In genomic region chr4:6917445-6918241, GRCh38 we compare ENCODE assay signal across 8 cellular contexts. TPM values are rescaled to one million over a fixed set of nuclear protein-coding genes. Genes with fewer than 3 reads are reported as not detected.
A peak's percentile ranks its signal among the peaks of the same experiment; 100 is the strongest.
DNase-seq lines count a peak whose midpoint lies in the region; ATAC-seq, FAIRE-seq and TF ChIP-seq lines count a peak whose summit lies in the region.

No MANE protein-coding gene starts in this region.

- peak overlapping the region; percentile 78 for H3K4me3 ChIP-seq in CD4-positive, CD25-positive, alpha-beta regulatory T cell (ENCODE audit: low read depth, low read length)
- H3K4me3 ChIP-seq in IMR-90 (ENCODE audit: insufficient read depth, low read depth, low read length) = no peak overlapping the region

- H3K79me1 ChIP-seq in IMR-90 (ENCODE audit: low read depth in 1 of 2, low read length in 2 of 2) = peaks cover 33 to 40% of the 10 kb centered on the region in 2 experiments

- no peak overlapping the region for H2BK120ac ChIP-seq in IMR-90 (ENCODE audit: low read depth, low read length)

- no peak overlapping the region for H4K91ac ChIP-seq in IMR-90 (ENCODE audit: insufficient read depth, low read depth, low read length)

- peak; percentile 30 to 40 for ATAC-seq in CD4-positive, CD25-positive, alpha-beta regulatory T cell (ENCODE audit: low read depth in 2 of 2)
- ATAC-seq in GM19463 (IDR thresholded peaks at IDR 0.05; ENCODE audit: unreplicated experiment) = peak; percentile 74
- peak; percentile 50 for ATAC-seq in IMR-90 (ENCODE audit: low read depth)
- peak; percentile 68 for ATAC-seq in stimulated activated naive CD8-positive, alpha-beta T cell treated with anti-CD3 and anti-CD28 coated beads, Interleukin-15, amount 100 ng/mL, for 72 hours

- no peaks in the 10 kb centered on the region for H3K27me3 Mint-ChIP-seq in CD4-positive, CD25-positive, alpha-beta regulatory T cell
- H3K27me3 Mint-ChIP-seq in MCF 10A (ENCODE audit: insufficient read depth, unreplicated experiment) = no peaks in the 10 kb centered on the region
- no peaks in the 10 kb centered on the region for H3K27me3 Mint-ChIP-seq in stimulated activated naive CD8-positive, alpha-beta T cell treated with anti-CD3 and anti-CD28 coated beads, Interleukin-15, amount 100 ng/mL, for 72 hours

- H3K27me3 ChIP-seq in CD4-positive, CD25-positive, alpha-beta regulatory T cell (ENCODE audit: control insufficient read depth, insufficient read depth, low read length) = no peaks in the 10 kb centered on the region
- no peaks in the 10 kb centered on the region for H3K27me3 ChIP-seq in IMR-90 (ENCODE audit: control insufficient read depth, insufficient read depth, low read length)

- H3K9ac ChIP-seq in IMR-90 (ENCODE audit: low read depth, low read length) = no peak overlapping the region

- peaks cover 26% of the 10 kb centered on the region for H4K20me1 ChIP-seq in IMR-90 (ENCODE audit: insufficient read depth, low read length)

- H3K14ac ChIP-seq in IMR-90 (replicated peaks; ENCODE audit: low read depth, low read length) = no peak overlapping the region

- no peak overlapping the region for H2BK20ac ChIP-seq in IMR-90 (ENCODE audit: low read depth, low read length)

- CTCF ChIA-PET in IMR-90 (lab: Yijun Ruan, JAX) (interaction anchor here (0.9 to 1.3 kb wide), 3 partner anchors 50 to 125 kb away, joined by 3 read pairs; a partner anchor contains a TSS), MCF 10A (lab: Yijun Ruan, JAX) (interaction anchor here (0.6 to 1.0 kb wide), 3 partner anchors 66 to 126 kb away, joined by 3 to 8 read pairs (median 4); no protein-coding TSS in a partner anchor)

- H3K4me2 ChIP-seq in IMR-90 (ENCODE audit: low read depth, low read length) = no peak overlapping the region; the same call in 1 of the 2 replicates

- no peak overlapping the region for H3K18ac ChIP-seq in IMR-90 (ENCODE audit: low read depth, low read length)

- H2BK5ac ChIP-seq in IMR-90 (ENCODE audit: low read depth, low read length, poor library complexity, severe bottlenecking) = no peak overlapping the region

- BruUV-seq in IMR-90 (replicated peaks; lab: Mats Ljungman, UMichigan) = no TSS peak
- BruUV-seq in MCF 10A (replicated peaks; lab: Mats Ljungman, UMichigan) = no TSS peak

- no peak overlapping the region for H2AK9ac ChIP-seq in IMR-90 (replicated peaks; ENCODE audit: low read depth, low read length, poor library complexity)

- TF ChIP-seq RAD21 in IMR-90 (IDR thresholded peaks at IDR 0.05; ENCODE audit: low read length) = peak; percentile 14; the same call in 1 of the 2 replicates

- in situ Hi-C loops in IMR-90 (cut with MboI; ENCODE audit: low sequenced_read_pairs) = no loop called here

- no peaks in the 10 kb centered on the region for H3K9me3 ChIP-seq in CD4-positive, CD25-positive, alpha-beta regulatory T cell (ENCODE audit: control insufficient read depth in 2 of 2, low read length in 2 of 2)
- H3K9me3 ChIP-seq in IMR-90 (ENCODE audit: control insufficient read depth, insufficient read depth, low read length) = no peaks in the 10 kb centered on the region

- intact Hi-C loops in IMR-90 (cut with micrococcal nuclease) (no loop called here), MCF 10A (cut with micrococcal nuclease) (no loop called here)

- no peak overlapping the region for H3K56ac ChIP-seq in IMR-90 (ENCODE audit: extremely low read depth, insufficient read depth, low read length)

- no peak overlapping the region for H2AFZ ChIP-seq in IMR-90 (replicated peaks; ENCODE audit: low read length, poor library complexity)

- no peak overlapping the region for H4K5ac ChIP-seq in IMR-90 (ENCODE audit: low read depth, low read length)

- peaks cover 8% of the 10 kb centered on the region; the same call in 1 of the 2 replicates for H3K9me1 ChIP-seq in IMR-90 (ENCODE audit: insufficient read depth, low read length)

- peak; percentile 33; the same call in 1 of the 2 replicates for TF ChIP-seq CTCF in IMR-90 (conservative IDR thresholded peaks at IDR 0.05; ENCODE audit: low read depth, low read length)
- TF ChIP-seq CTCF in MCF 10A (IDR thresholded peaks at IDR 0.05; ENCODE audit: unreplicated experiment) = no peak

- peak overlapping the region; percentile 82 for H3K27ac ChIP-seq in CD4-positive, CD25-positive, alpha-beta regulatory T cell (ENCODE audit: insufficient read depth, low read length, poor library complexity, severe bottlenecking)
- H3K27ac ChIP-seq in IMR-90 (ENCODE audit: insufficient read depth, low read length) = no peak overlapping the region

- peak overlapping the region in 1 of 2 experiments; percentile 12; a peak in 1 of 4 replicates for H4K8ac ChIP-seq in IMR-90 (ENCODE audit: low read depth in 2 of 2, low read length in 2 of 2)

- H3K4me1 ChIP-seq in CD4-positive, CD25-positive, alpha-beta regulatory T cell (ENCODE audit: control insufficient read depth, insufficient read depth, low read length, poor library complexity, severe bottlenecking) = peaks cover 72% of the 10 kb centered on the region
- peaks cover 9% of the 10 kb centered on the region; the same call in 1 of the 2 replicates for H3K4me1 ChIP-seq in IMR-90 (ENCODE audit: control insufficient read depth, insufficient read depth, low read length)

- WGBS in IMR-90 (ENCODE audit: extremely low coverage in 2 of 2, insufficient read length in 1 of 2), 2 experiments = no CpG with 5 or more reads among the region's 18 CpGs

- peak overlapping the region; percentile 67 to 97 (median 77) for H3K4me3 Mint-ChIP-seq in CD4-positive, CD25-positive, alpha-beta regulatory T cell
- H3K4me3 Mint-ChIP-seq in MCF 10A (ENCODE audit: unreplicated experiment) = no peak overlapping the region
- H3K4me3 Mint-ChIP-seq in stimulated activated naive CD8-positive, alpha-beta T cell treated with anti-CD3 and anti-CD28 coated beads, Interleukin-15, amount 100 ng/mL, for 72 hours = peak overlapping the region; percentile 74 to 81

- FAIRE-seq in H54 (lab: Jason Lieb, UNC) = no peak

- TF ChIP-seq POLR2A in IMR-90 (IDR thresholded peaks at IDR 0.05; ENCODE audit: low read depth, low read length) = no peak
- no peak for TF ChIP-seq POLR2A in H54 (IDR thresholded peaks at IDR 0.05; ENCODE audit: low read depth, low read length)

- H3K4ac ChIP-seq in IMR-90 (ENCODE audit: low read depth, low read length) = no peak overlapping the region

- no peak overlapping the region for H2BK15ac ChIP-seq in IMR-90 (ENCODE audit: low read depth, low read length)

- H3K9me3 Mint-ChIP-seq in CD4-positive, CD25-positive, alpha-beta regulatory T cell = no peaks in the 10 kb centered on the region
- no peaks in the 10 kb centered on the region for H3K9me3 Mint-ChIP-seq in MCF 10A (ENCODE audit: unreplicated experiment)
- H3K9me3 Mint-ChIP-seq in stimulated activated naive CD8-positive, alpha-beta T cell treated with anti-CD3 and anti-CD28 coated beads, Interleukin-15, amount 100 ng/mL, for 72 hours = no peaks in the 10 kb centered on the region

- dilution Hi-C loops in IMR-90 (cut with HindIII; ENCODE audit: low sequenced_read_pairs, unreplicated experiment) = no loop called here

- H3K23ac ChIP-seq in IMR-90 (ENCODE audit: low read depth, low read length) = 0 out of 2 replicates have a peak overlapping the region, but pooled peaks have one; percentile 4

- H3K27ac Mint-ChIP-seq in CD4-positive, CD25-positive, alpha-beta regulatory T cell = peak overlapping the region; percentile 93 to 96 (median 96)
- no peak overlapping the region for H3K27ac Mint-ChIP-seq in MCF 10A (ENCODE audit: low read depth, unreplicated experiment)
- H3K27ac Mint-ChIP-seq in stimulated activated naive CD8-positive, alpha-beta T cell treated with anti-CD3 and anti-CD28 coated beads, Interleukin-15, amount 100 ng/mL, for 72 hours = peak overlapping the region; percentile 74 to 94

- DNase-seq in CD4-positive, CD25-positive, alpha-beta regulatory T cell = peak in 2 of 3 donors; percentile 30 to 75
- no peak for DNase-seq in IMR-90
- DNase-seq in RPMI8226 = peak; percentile 93
- peak; percentile 60 for DNase-seq in MCF 10A (ENCODE audit: unreplicated experiment)
- DNase-seq in left kidney (ENCODE audit: low read depth, low spot score) = peak; percentile 67
- peak in 1 of 2 donors; percentile 56 for DNase-seq in stimulated activated naive CD8-positive, alpha-beta T cell treated with anti-CD3 and anti-CD28 coated beads, Interleukin-15, amount 100 ng/mL, for 72 hours
- DNase-seq in H54 (ENCODE audit: insufficient read length, low spot score) = no peak

- peaks cover 2% of the 10 kb centered on the region for H3K36me3 ChIP-seq in CD4-positive, CD25-positive, alpha-beta regulatory T cell (ENCODE audit: control insufficient read depth, insufficient read depth, low read length)
- no peaks in the 10 kb centered on the region for H3K36me3 ChIP-seq in IMR-90 (ENCODE audit: control insufficient read depth, insufficient read depth, low read length)

- POLR2A ChIA-PET in IMR-90 (lab: Charles Lee; ENCODE audit: unreplicated experiment) (no interaction called here), MCF 10A (lab: Yijun Ruan, JAX) (interaction anchor here (0.6 to 0.8 kb wide), 3 partner anchors 10 to 202 kb away, joined by 3 read pairs; partner anchors contain the start of gene BLOC1S4)

- H3K4me1 Mint-ChIP-seq in CD4-positive, CD25-positive, alpha-beta regulatory T cell = peaks cover 34 to 91% (median 70%) of the 10 kb centered on the region in 4 donors
- H3K4me1 Mint-ChIP-seq in MCF 10A (ENCODE audit: insufficient read depth, unreplicated experiment) = peaks cover 17% of the 10 kb centered on the region
- peaks cover 80% of the 10 kb centered on the region for H3K4me1 Mint-ChIP-seq in stimulated activated naive CD8-positive, alpha-beta T cell treated with anti-CD3 and anti-CD28 coated beads, Interleukin-15, amount 100 ng/mL, for 72 hours

- H2AK5ac ChIP-seq in IMR-90 (ENCODE audit: low read depth, low read length) = no peak overlapping the region

- H3K36me3 Mint-ChIP-seq in CD4-positive, CD25-positive, alpha-beta regulatory T cell = no peaks in the 10 kb centered on the region
- H3K36me3 Mint-ChIP-seq in MCF 10A (ENCODE audit: insufficient read depth, unreplicated experiment) = peaks cover 4% of the 10 kb centered on the region

TF ChIP-seq in IMR-90, 13 proteins besides CTCF, POLR2A, EP300 and RAD21 (continues in another document):
- TF ChIP-seq ELK1 (IDR thresholded peaks at IDR 0.05; ENCODE audit: borderline replicate concordance, low read depth, low read length) = no peak

RNA-seq across cellular contexts. Expression of gene TBC1D14, which starts 8.0 kb away (rescaled TPM):
- 67.7 TPM for total RNA-seq in CD4-positive, CD25-positive, alpha-beta regulatory T cell
- 10 to 100 TPM; 46.6 to 63.0 (median 52.0) TPM for polyA plus RNA-seq in CD4-positive, CD25-positive, alpha-beta regulatory T cell
- total RNA-seq in IMR-90 (2012; rRNA removed) = 40.7 and 48.9 TPM in 2 replicates
- 29.8 and 31.7 TPM in 2 replicates for polyA plus RNA-seq in IMR-90 (2012; rRNA removed)
- polyA plus RNA-seq in IMR-90 (2012; cell fraction: cytosol; rRNA removed) = 22.3 and 23.4 TPM in 2 replicates
- polyA plus RNA-seq in IMR-90 (2012; cell fraction: nucleus; rRNA removed; ENCODE audit: low replicate concordance) = 23.4 and 27.7 TPM in 2 replicates
- total RNA-seq in MCF 10A (2022) = 52.6 and 55.1 TPM in 2 replicates

Comparison
In these comparisons a context has a peak if more than half of its experiments do, and no peak if none do; other contexts are left out.
1. DNase-seq: peak in CD4-positive, CD25-positive, alpha-beta regulatory T cell (2 of 3), RPMI8226 (single experiment), MCF 10A (single experiment) and left kidney (single experiment); none in IMR-90 (single experiment) and H54 (single experiment).
2. Peak in every context shown above with its lines, with median percentiles within 50 percentile points of each other: ATAC-seq.